Comparison of ENCODE assay signal across 8 cellular contexts in genomic region chr7:140512317-140513000, GRCh38. TPM values are rescaled to one million over a fixed set of nuclear protein-coding genes. Genes with fewer than 3 reads are reported as not detected.
DNase-seq lines count a peak whose midpoint lies in the region; ATAC-seq and TF ChIP-seq lines count a peak whose summit lies in the region.

No MANE protein-coding gene starts in this region.

- H3K27ac ChIP-seq in BLaER1 treated with 17β-estradiol and CSF1 and Interleukin-3, amounts not matched to agents 10 nM and 100 nM, result no peak overlapping the region
- H3K27ac ChIP-seq in RWPE2 (ENCODE audit: poor library complexity, severe bottlenecking) (no peak overlapping the region), right cardiac atrium (ENCODE audit: low read length) (no peak overlapping the region)

- peak overlapping the region in 8 of 11 experiments; percentile 25 to 47 (median 36); a peak in 12 of 22 replicates for H3K4me2 ChIP-seq in BLaER1 treated with 17β-estradiol and CSF1 and Interleukin-3, amounts not matched to agents 10 nM and 100 nM

- H3K9me3 Mint-ChIP-seq in natural killer cell, result no peaks in the 10 kb centered on the region

- H3K36me3 ChIP-seq in BLaER1 treated with 17β-estradiol and CSF1 and Interleukin-3, amounts not matched to agents 10 nM and 100 nM, result no peaks in the 10 kb centered on the region
- no peaks in the 10 kb centered on the region for H3K36me3 ChIP-seq in RWPE2 (ENCODE audit: low read depth)

- peaks cover 0 to 10% (median 8%) of the 10 kb centered on the region in 10 experiments; a peak in 13 of 20 replicates for H3K4me1 ChIP-seq in BLaER1 treated with 17β-estradiol and CSF1 and Interleukin-3, amounts not matched to agents 10 nM and 100 nM
- H3K4me1 ChIP-seq in RWPE2 (ENCODE audit: insufficient read depth, poor library complexity, severe bottlenecking), result no peaks in the 10 kb centered on the region
- H3K4me1 ChIP-seq in right cardiac atrium (ENCODE audit: control insufficient read depth, insufficient read depth, low read length), result no peaks in the 10 kb centered on the region

- H3K4me3 ChIP-seq in BLaER1 treated with 17β-estradiol and CSF1 and Interleukin-3, amounts not matched to agents 10 nM and 100 nM, result no peak overlapping the region
- no peak overlapping the region for H3K4me3 ChIP-seq in RWPE2 (ENCODE audit: severe bottlenecking)
- H3K4me3 ChIP-seq in right cardiac atrium (ENCODE audit: low read length), result no peak overlapping the region

- no peaks in the 10 kb centered on the region for H3K36me3 Mint-ChIP-seq in natural killer cell

- intact Hi-C loops in right cardiac atrium (cut with DNase I), result no loop called here
- intact Hi-C loops in natural killer cell (cut with micrococcal nuclease), result loop anchor here (10.0 kb wide), 1 partner anchor 142 kb away; no protein-coding TSS in a partner anchor

- no peaks in the 10 kb centered on the region for H3K27me3 ChIP-seq in BLaER1 treated with 17β-estradiol and CSF1 and Interleukin-3, amounts not matched to agents 10 nM and 100 nM
- H3K27me3 ChIP-seq in RWPE2 (ENCODE audit: insufficient read depth, poor library complexity, severe bottlenecking) (no peaks in the 10 kb centered on the region), right cardiac atrium (ENCODE audit: control insufficient read depth, insufficient read depth) (no peaks in the 10 kb centered on the region)

- peaks cover 0 to 3% (median 0%) of the 10 kb centered on the region in 11 experiments; a peak in 1 of 22 replicates for H4K20me1 ChIP-seq in BLaER1 treated with 17β-estradiol and CSF1 and Interleukin-3, amounts not matched to agents 10 nM and 100 nM

- WGBS in right cardiac atrium, result 29% methylated on average over 9 of the region's 9 CpGs

- H3K27ac Mint-ChIP-seq in natural killer cell, result peak overlapping the region in 1 of 2 donors; percentile 18

- DNase-seq in NCI-H1092 (lab: John Stamatoyannopoulos, UW) (peak; percentile 8), RWPE2 (ENCODE audit: low spot score) (no peak), right cardiac atrium (peak; percentile 46 to 73 (median 71)), natural killer cell (no peak)
- no peak for DNase-seq in stimulated activated CD8-positive, alpha-beta memory T cell treated with anti-CD3 and anti-CD28 coated beads, Interleukin-4, amount 100 ng/mL, for 48 hours
- no peak for DNase-seq in stimulated activated naive CD4-positive, alpha-beta T cell treated with Interleukin-2 at 50 U/mL for 16 hours (lab: John Stamatoyannopoulos, UW)

- peaks cover 0 to 2% of the 10 kb centered on the region in 2 donors for H3K27me3 Mint-ChIP-seq in natural killer cell (ENCODE audit: low read depth in 2 of 2)

- no peak overlapping the region for H3K9ac ChIP-seq in BLaER1 treated with 17β-estradiol and CSF1 and Interleukin-3, amounts not matched to agents 10 nM and 100 nM

- ATAC-seq in RWPE2 (ENCODE audit: low read depth) (peak; percentile 89), right cardiac atrium (peak; percentile 52 to 56), HG03521 (IDR thresholded peaks at IDR 0.05; ENCODE audit: unreplicated experiment) (no peak), natural killer cell (no peak)

- H3K4me3 Mint-ChIP-seq in natural killer cell, result no peak overlapping the region

- no peak for TF ChIP-seq CTCF in RWPE2 (IDR thresholded peaks at IDR 0.05; ENCODE audit: poor library complexity, severe bottlenecking)
- TF ChIP-seq CTCF in natural killer cell (IDR thresholded peaks at IDR 0.05), result no peak

- peaks cover 0 to 5% of the 10 kb centered on the region in 2 donors for H3K4me1 Mint-ChIP-seq in natural killer cell

- no peaks in the 10 kb centered on the region for H3K9me3 ChIP-seq in BLaER1 treated with 17β-estradiol and CSF1 and Interleukin-3, amounts not matched to agents 10 nM and 100 nM (replicated peaks in 1 of 11)
- no peaks in the 10 kb centered on the region for H3K9me3 ChIP-seq in RWPE2 (ENCODE audit: severe bottlenecking)
- H3K9me3 ChIP-seq in right cardiac atrium (ENCODE audit: control insufficient read depth, low read length), result no peaks in the 10 kb centered on the region

RNA-seq across cellular contexts. Expression of gene MKRN1, which starts 33.2 kb away (rescaled TPM):
- total RNA-seq in right cardiac atrium, result 100 to 1,000 TPM in 1 of 4 donors, 10 to 100 TPM in 3; 82.9 to 128 (median 99.0) TPM
- 53.1 TPM for polyA plus RNA-seq in right cardiac atrium
- total RNA-seq in natural killer cell, result 100 to 1,000 TPM; 119 to 146 (median 136) TPM

Comparison
In these comparisons a context has a peak if more than half of its experiments do, and no peak if none do; other contexts are left out.
1. DNase-seq: peak in NCI-H1092 (single experiment) and right cardiac atrium (3 of 3); none in RWPE2 (single experiment), stimulated activated CD8-positive, alpha-beta memory T cell treated with anti-CD3 and anti-CD28 coated beads, Interleukin-4, amount 100 ng/mL, for 48 hours (single experiment), stimulated activated naive CD4-positive, alpha-beta T cell treated with Interleukin-2 at 50 U/mL for 16 hours (single experiment) and natural killer cell (single experiment).
2. ATAC-seq: peak in RWPE2 (single experiment) and right cardiac atrium (2 of 2); none in HG03521 (single experiment) and natural killer cell (0 of 3).